Comparison of ENCODE assay signal across 15 cellular contexts in the genomic region with DNA sequence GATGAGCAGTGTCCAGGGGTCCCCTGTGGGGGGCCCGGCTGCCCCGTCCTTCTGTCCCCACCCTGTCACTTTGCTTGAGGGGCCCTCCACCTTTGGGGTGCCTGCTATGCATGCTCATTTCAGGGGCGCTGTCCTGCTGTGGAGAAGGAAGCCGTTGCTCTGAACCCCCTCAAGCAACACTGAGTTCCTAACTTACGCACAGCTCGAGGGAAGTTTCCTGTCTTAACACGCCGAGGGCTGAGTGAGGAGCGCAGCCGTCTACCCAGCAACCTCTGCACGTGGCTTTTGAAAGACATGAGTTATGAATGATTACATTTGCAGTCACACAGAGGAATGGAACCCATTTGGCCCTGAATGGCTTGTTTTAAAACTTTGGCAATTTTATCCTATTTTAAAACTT. TPM values are rescaled to one million over a fixed set of nuclear protein-coding genes. Genes with fewer than 3 reads are reported as not detected.
A peak's percentile ranks its signal among the peaks of the same experiment; 100 is the strongest.
DNase-seq lines count a peak whose midpoint lies in the region; ATAC-seq and TF ChIP-seq lines count a peak whose summit lies in the region.
"Had no signal": no experiment of that assay in that cellular context is flagged by ENCODE, and none has a peak within 500 bp of the region (broad histone marks: within the 10 kb centered on the region; RNA-seq: fewer than 3 reads in every experiment).

No MANE protein-coding gene starts in this region.

- intact Hi-C loops in activated CD4-positive, alpha-beta memory T cell treated with anti-CD3 and anti-CD28 coated beads for 36 hours (cut with micrococcal nuclease) = no loop called here
- intact Hi-C loops in activated CD8-positive, alpha-beta T cell treated with anti-CD3 and anti-CD28 coated beads for 36 hours (cut with micrococcal nuclease) = no loop called here

- peak overlapping the region; percentile 18 for H3K4me3 ChIP-seq in thoracic aorta

- H3K9me3 ChIP-seq in thoracic aorta = no peaks in the 10 kb centered on the region
- H3K9me3 ChIP-seq: Caco-2 had no signal

- H3K36me3 Mint-ChIP-seq in activated CD4-positive, alpha-beta memory T cell treated with anti-CD3 and anti-CD28 coated beads for 36 hours = no peaks in the 10 kb centered on the region
- no peaks in the 10 kb centered on the region for H3K36me3 Mint-ChIP-seq in activated CD4-positive, alpha-beta memory T cell treated with anti-CD3 and anti-CD28 coated beads, Interleukin-2, amount 10 ng/mL, durations not matched to agents 7 days and 5 days (ENCODE audit: low read depth)
- H3K36me3 Mint-ChIP-seq in activated CD8-positive, alpha-beta T cell treated with anti-CD3 and anti-CD28 coated beads for 36 hours (ENCODE audit: low read depth) = no peaks in the 10 kb centered on the region
- no peaks in the 10 kb centered on the region for H3K36me3 Mint-ChIP-seq in immature natural killer cell
- H3K36me3 Mint-ChIP-seq in effector memory CD8-positive, alpha-beta T cell (ENCODE audit: insufficient read depth) = no peaks in the 10 kb centered on the region
- H3K36me3 Mint-ChIP-seq: stimulated activated effector memory CD8-positive, alpha-beta T cell treated with anti-CD3 and anti-CD28 coated beads, Interleukin-12 subunit alpha, Interleukin-12 subunit beta, amount 100 ng/mL, for 72 hours had no signal

- no peak overlapping the region for H3K4me3 Mint-ChIP-seq in activated CD4-positive, alpha-beta memory T cell treated with anti-CD3 and anti-CD28 coated beads for 36 hours
- H3K4me3 Mint-ChIP-seq in activated CD4-positive, alpha-beta memory T cell treated with anti-CD3 and anti-CD28 coated beads, Interleukin-2, amount 10 ng/mL, durations not matched to agents 7 days and 5 days = no peak overlapping the region
- no peak overlapping the region for H3K4me3 Mint-ChIP-seq in activated CD8-positive, alpha-beta T cell treated with anti-CD3 and anti-CD28 coated beads for 36 hours
- peak overlapping the region in 2 of 5 donors; percentile 13 to 36 for H3K4me3 Mint-ChIP-seq in immature natural killer cell
- H3K4me3 Mint-ChIP-seq in effector memory CD8-positive, alpha-beta T cell = no peak overlapping the region
- H3K4me3 Mint-ChIP-seq: stimulated activated effector memory CD8-positive, alpha-beta T cell treated with anti-CD3 and anti-CD28 coated beads, Interleukin-12 subunit alpha, Interleukin-12 subunit beta, amount 100 ng/mL, for 72 hours had no signal

- peaks cover 15% of the 10 kb centered on the region for H3K4me1 Mint-ChIP-seq in activated CD4-positive, alpha-beta memory T cell treated with anti-CD3 and anti-CD28 coated beads for 36 hours (ENCODE audit: low read depth)
- H3K4me1 Mint-ChIP-seq in activated CD4-positive, alpha-beta memory T cell treated with anti-CD3 and anti-CD28 coated beads, Interleukin-2, amount 10 ng/mL, durations not matched to agents 7 days and 5 days = peaks cover 13% of the 10 kb centered on the region
- peaks cover 18% of the 10 kb centered on the region for H3K4me1 Mint-ChIP-seq in activated CD8-positive, alpha-beta T cell treated with anti-CD3 and anti-CD28 coated beads for 36 hours (ENCODE audit: low read depth)
- H3K4me1 Mint-ChIP-seq in immature natural killer cell = peaks cover 28 to 39% of the 10 kb centered on the region in 2 donors
- peaks cover 11% of the 10 kb centered on the region in 2 donors for H3K4me1 Mint-ChIP-seq in effector memory CD8-positive, alpha-beta T cell (ENCODE audit: low read depth in 2 of 2)

- ATAC-seq in activated CD8-positive, alpha-beta T cell treated with anti-CD3 and anti-CD28 coated beads for 36 hours = peak; percentile 74
- no peak for ATAC-seq in thoracic aorta (ENCODE audit: insufficient number of reproducible peaks, low FRiP score, low read depth)
- no peak for ATAC-seq in effector memory CD8-positive, alpha-beta T cell (replicated peaks)
- ATAC-seq: left ventricle myocardium superior; stimulated activated effector memory CD8-positive, alpha-beta T cell treated with anti-CD3 and anti-CD28 coated beads, Interleukin-12 subunit alpha, Interleukin-12 subunit beta, amount 100 ng/mL, for 72 hours had no signal

- H3K27me3 Mint-ChIP-seq in activated CD4-positive, alpha-beta memory T cell treated with anti-CD3 and anti-CD28 coated beads for 36 hours = peaks cover 32% of the 10 kb centered on the region
- H3K27me3 Mint-ChIP-seq in activated CD4-positive, alpha-beta memory T cell treated with anti-CD3 and anti-CD28 coated beads, Interleukin-2, amount 10 ng/mL, durations not matched to agents 7 days and 5 days = peaks cover 20% of the 10 kb centered on the region
- peaks cover 18% of the 10 kb centered on the region for H3K27me3 Mint-ChIP-seq in activated CD8-positive, alpha-beta T cell treated with anti-CD3 and anti-CD28 coated beads for 36 hours
- peaks cover 3 to 7% (median 7%) of the 10 kb centered on the region in 3 donors for H3K27me3 Mint-ChIP-seq in immature natural killer cell (ENCODE audit: low read depth in 3 of 3)
- H3K27me3 Mint-ChIP-seq in effector memory CD8-positive, alpha-beta T cell = peaks cover 41 to 67% of the 10 kb centered on the region in 2 donors

- peak; percentile 24 for DNase-seq in activated CD4-positive, alpha-beta memory T cell treated with anti-CD3 and anti-CD28 coated beads for 36 hours
- no peak for DNase-seq in activated CD4-positive, alpha-beta memory T cell treated with anti-CD3 and anti-CD28 coated beads, Interleukin-2, amount 10 ng/mL, durations not matched to agents 7 days and 5 days
- DNase-seq in activated CD8-positive, alpha-beta T cell treated with anti-CD3 and anti-CD28 coated beads for 36 hours = peak; percentile 42
- no peak for DNase-seq in immature natural killer cell
- no peak for DNase-seq in thoracic aorta (ENCODE audit: low spot score)
- no peak for DNase-seq in stimulated activated CD4-positive, alpha-beta T cell treated with anti-CD3 and anti-CD28 coated beads, Interleukin-4, amount 100 ng/mL, for 4 hours
- no peak for DNase-seq in effector memory CD8-positive, alpha-beta T cell
- DNase-seq in SHP77 (lab: John Stamatoyannopoulos, UW) = no peak
- DNase-seq: Caco-2, cerebellar nuclear complex, left ventricle myocardium superior, NCI-H1105 treated with DMSO at 0.1 percent for 48 hours had no signal

- no peak for TF ChIP-seq CTCF in activated CD8-positive, alpha-beta T cell treated with anti-CD3 and anti-CD28 coated beads for 36 hours (IDR thresholded peaks at IDR 0.05)
- no peak for TF ChIP-seq CTCF in thoracic aorta (IDR thresholded peaks at IDR 0.05)

- H3K4me1 ChIP-seq in thoracic aorta (ENCODE audit: control insufficient read depth in 1 of 2, low read depth in 2 of 2) = peaks cover 42 to 99% of the 10 kb centered on the region in 2 donors
- H3K4me1 ChIP-seq: Caco-2 had no signal

- H3K27ac ChIP-seq in thoracic aorta = peak overlapping the region; percentile 90 to 91

- H3K27ac Mint-ChIP-seq in activated CD4-positive, alpha-beta memory T cell treated with anti-CD3 and anti-CD28 coated beads for 36 hours = no peak overlapping the region
- H3K27ac Mint-ChIP-seq in activated CD4-positive, alpha-beta memory T cell treated with anti-CD3 and anti-CD28 coated beads, Interleukin-2, amount 10 ng/mL, durations not matched to agents 7 days and 5 days = no peak overlapping the region
- no peak overlapping the region for H3K27ac Mint-ChIP-seq in activated CD8-positive, alpha-beta T cell treated with anti-CD3 and anti-CD28 coated beads for 36 hours
- peak overlapping the region in 5 of 6 donors; percentile 39 to 78 (median 49) for H3K27ac Mint-ChIP-seq in immature natural killer cell
- no peak overlapping the region for H3K27ac Mint-ChIP-seq in effector memory CD8-positive, alpha-beta T cell
- H3K27ac Mint-ChIP-seq: stimulated activated effector memory CD8-positive, alpha-beta T cell treated with anti-CD3 and anti-CD28 coated beads, Interleukin-12 subunit alpha, Interleukin-12 subunit beta, amount 100 ng/mL, for 72 hours had no signal

- H3K9me3 Mint-ChIP-seq in activated CD4-positive, alpha-beta memory T cell treated with anti-CD3 and anti-CD28 coated beads for 36 hours = no peaks in the 10 kb centered on the region
- H3K9me3 Mint-ChIP-seq in activated CD4-positive, alpha-beta memory T cell treated with anti-CD3 and anti-CD28 coated beads, Interleukin-2, amount 10 ng/mL, durations not matched to agents 7 days and 5 days = no peaks in the 10 kb centered on the region
- no peaks in the 10 kb centered on the region for H3K9me3 Mint-ChIP-seq in activated CD8-positive, alpha-beta T cell treated with anti-CD3 and anti-CD28 coated beads for 36 hours
- H3K9me3 Mint-ChIP-seq in immature natural killer cell = no peaks in the 10 kb centered on the region
- H3K9me3 Mint-ChIP-seq in effector memory CD8-positive, alpha-beta T cell = no peaks in the 10 kb centered on the region
- H3K9me3 Mint-ChIP-seq: stimulated activated effector memory CD8-positive, alpha-beta T cell treated with anti-CD3 and anti-CD28 coated beads, Interleukin-12 subunit alpha, Interleukin-12 subunit beta, amount 100 ng/mL, for 72 hours had no signal

- H3K27me3 ChIP-seq in thoracic aorta (replicated peaks; ENCODE audit: insufficient read depth) = no peaks in the 10 kb centered on the region

- CTCF ChIA-PET in activated CD4-positive, alpha-beta memory T cell treated with anti-CD3 and anti-CD28 coated beads for 36 hours (lab: Charles Lee) = no interaction called here
- CTCF ChIA-PET in activated CD4-positive, alpha-beta memory T cell treated with anti-CD3 and anti-CD28 coated beads, Interleukin-2, amount 10 ng/mL, durations not matched to agents 7 days and 5 days (lab: Charles Lee) = no interaction called here
- CTCF ChIA-PET in activated CD8-positive, alpha-beta T cell treated with anti-CD3 and anti-CD28 coated beads for 36 hours (lab: Charles Lee) = interaction anchor here (0.9 to 1.1 kb wide), 2 partner anchors 15 to 17 kb away, joined by 3 to 4 read pairs; no protein-coding TSS in a partner anchor

- POLR2A ChIA-PET in activated CD4-positive, alpha-beta memory T cell treated with anti-CD3 and anti-CD28 coated beads for 36 hours (lab: Charles Lee) = no interaction called here
- POLR2A ChIA-PET in activated CD4-positive, alpha-beta memory T cell treated with anti-CD3 and anti-CD28 coated beads, Interleukin-2, amount 10 ng/mL, durations not matched to agents 7 days and 5 days (lab: Charles Lee) = interaction anchor here (0.8 kb wide), 1 partner anchor 187 kb away, joined by 3 read pairs; a partner anchor contains a TSS
- POLR2A ChIA-PET in activated CD8-positive, alpha-beta T cell treated with anti-CD3 and anti-CD28 coated beads for 36 hours (lab: Charles Lee) = no interaction called here

- H3K36me3 ChIP-seq in thoracic aorta = peaks cover 10% of the 10 kb centered on the region

RNA-seq across cellular contexts. Expression of a gene that starts 14.0 kb away (rescaled TPM):
- total RNA-seq in activated CD4-positive, alpha-beta memory T cell treated with anti-CD3 and anti-CD28 coated beads for 36 hours = under 1 TPM; 0.77 to 0.97 TPM
- total RNA-seq in activated CD4-positive, alpha-beta memory T cell treated with anti-CD3 and anti-CD28 coated beads, Interleukin-2, amount 10 ng/mL, durations not matched to agents 7 days and 5 days = 1 to 10 TPM; 8.1 to 9.6 TPM
- 1 to 10 TPM; 1.0 to 1.4 TPM for total RNA-seq in activated CD8-positive, alpha-beta T cell treated with anti-CD3 and anti-CD28 coated beads for 36 hours
- polyA plus RNA-seq in immature natural killer cell = 100 to 1,000 TPM in 1 of 3 donors, 10 to 100 TPM in 2; 70.8 to 292 (median 96.5) TPM
- 100 to 1,000 TPM; 246 to 525 TPM for total RNA-seq in thoracic aorta
- total RNA-seq: endothelial cell of umbilical vein, OCI-LY7 had no signal

Comparison
In these comparisons a context has a peak if more than half of its experiments do, and no peak if none do; other contexts are left out.
1. DNase-seq: peak in activated CD4-positive, alpha-beta memory T cell treated with anti-CD3 and anti-CD28 coated beads for 36 hours (single experiment) and activated CD8-positive, alpha-beta T cell treated with anti-CD3 and anti-CD28 coated beads for 36 hours (single experiment); none in activated CD4-positive, alpha-beta memory T cell treated with anti-CD3 and anti-CD28 coated beads, Interleukin-2, amount 10 ng/mL, durations not matched to agents 7 days and 5 days (single experiment), immature natural killer cell (0 of 3), thoracic aorta (single experiment), stimulated activated CD4-positive, alpha-beta T cell treated with anti-CD3 and anti-CD28 coated beads, Interleukin-4, amount 100 ng/mL, for 4 hours (0 of 2), effector memory CD8-positive, alpha-beta T cell (0 of 3) and SHP77 (0 of 2).
2. H3K27ac Mint-ChIP-seq: peak in immature natural killer cell (5 of 6); none in activated CD4-positive, alpha-beta memory T cell treated with anti-CD3 and anti-CD28 coated beads for 36 hours (single experiment), activated CD4-positive, alpha-beta memory T cell treated with anti-CD3 and anti-CD28 coated beads, Interleukin-2, amount 10 ng/mL, durations not matched to agents 7 days and 5 days (single experiment), activated CD8-positive, alpha-beta T cell treated with anti-CD3 and anti-CD28 coated beads for 36 hours (single experiment) and effector memory CD8-positive, alpha-beta T cell (0 of 2).
3. RNA of a gene that starts 14.0 kb away (total RNA-seq): 246 to 525 TPM in thoracic aorta; 8.1 to 9.6 TPM in activated CD4-positive, alpha-beta memory T cell treated with anti-CD3 and anti-CD28 coated beads, Interleukin-2, amount 10 ng/mL, durations not matched to agents 7 days and 5 days, 1.0 to 1.4 TPM in activated CD8-positive, alpha-beta T cell treated with anti-CD3 and anti-CD28 coated beads for 36 hours and 0.77 to 0.97 TPM in activated CD4-positive, alpha-beta memory T cell treated with anti-CD3 and anti-CD28 coated beads for 36 hours; every median in the first group is over 10 times any median in the second.